In the genomic region with DNA sequence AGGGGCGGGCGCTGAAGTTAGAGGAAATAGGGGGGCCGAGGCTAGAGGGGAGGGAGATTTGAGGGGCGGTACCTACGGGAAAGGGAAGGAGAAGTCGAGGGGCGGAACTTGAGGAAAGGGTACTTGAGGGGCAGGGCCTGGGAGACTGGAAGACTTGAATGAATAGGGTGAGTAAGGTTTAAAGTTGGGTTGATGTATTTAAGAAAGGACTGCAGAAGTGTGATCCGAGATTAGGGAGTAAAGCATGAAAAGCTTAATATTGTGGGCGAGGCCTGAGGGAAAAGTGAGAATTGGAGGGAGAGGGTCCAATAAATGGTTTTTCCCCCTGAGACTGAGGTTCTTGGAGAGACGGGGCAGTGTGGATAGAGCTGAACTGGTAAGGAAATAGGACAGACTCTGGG, we compare ENCODE assay signal across 8 cellular contexts. TPM values are rescaled to one million over a fixed set of nuclear protein-coding genes. Genes with fewer than 3 reads are reported as not detected.
DNase-seq lines count a peak whose midpoint lies in the region; ATAC-seq, FAIRE-seq and TF ChIP-seq lines count a peak whose summit lies in the region.

No MANE protein-coding gene starts in this region.

- H3K36me3 Mint-ChIP-seq in HFFc6 (ENCODE audit: low read depth): peaks cover 8% of the 10 kb centered on the region; the same call in 1 of the 2 replicates

- no peak overlapping the region for H4K5ac ChIP-seq in mesendoderm (ENCODE audit: low read length)

- POLR2A ChIA-PET in A673 (lab: Charles Lee; ENCODE audit: low non-redundant PET): no interaction called here
- POLR2A ChIA-PET in K562 (lab: Yijun Ruan, JAX): no interaction called here

- TF ChIP-seq RAD21 in K562 (CRISPR knock-in tag; conservative IDR thresholded peaks at IDR 0.05 in 1 of 2, IDR thresholded peaks at IDR 0.05 in 1 of 2): no peak

- peak overlapping the region; percentile 97 for H2AFZ ChIP-seq in K562 (ENCODE audit: low read depth, low read length)

- H2AK5ac ChIP-seq in mesendoderm (ENCODE audit: low read length): peak overlapping the region; percentile 22

- peak overlapping the region; percentile 79 for H3K4me3 ChIP-seq in A673 (ENCODE audit: low read depth, low read length, poor library complexity, severe bottlenecking)
- peak overlapping the region; percentile 92 for H3K4me3 ChIP-seq in K562
- peak overlapping the region; percentile 68 for H3K4me3 ChIP-seq in mesendoderm (ENCODE audit: low read length)

- in situ Hi-C loops in K562 (cut with MboI): no loop called here

- no peak for TF ChIP-seq POLR2A in K562 (conservative IDR thresholded peaks at IDR 0.05)

- no peaks in the 10 kb centered on the region for H3K9me3 Mint-ChIP-seq in HFFc6

- no peaks in the 10 kb centered on the region for H3K9me3 ChIP-seq in A673 (ENCODE audit: low read depth, low read length, poor library complexity, severe bottlenecking)
- H3K9me3 ChIP-seq in K562 (replicated peaks; ENCODE audit: control insufficient read depth, insufficient read depth, low read depth, low read length): no peaks in the 10 kb centered on the region

- peaks cover 42% of the 10 kb centered on the region for H3K36me3 ChIP-seq in A673 (ENCODE audit: insufficient read depth, low read length, poor library complexity, severe bottlenecking)
- H3K36me3 ChIP-seq in K562 (ENCODE audit: control insufficient read depth, insufficient read depth, low read length): peaks cover 40% of the 10 kb centered on the region
- H3K36me3 ChIP-seq in mesendoderm (ENCODE audit: control insufficient read depth, insufficient read depth, low read length): peaks cover 4% of the 10 kb centered on the region

- H4K20me1 ChIP-seq in K562 (replicated peaks; ENCODE audit: control insufficient read depth, insufficient read depth, low read length): no peaks in the 10 kb centered on the region

- H3K4me1 ChIP-seq in A673 (ENCODE audit: insufficient read depth, low read length, poor library complexity, severe bottlenecking) (peaks cover 7% of the 10 kb centered on the region), K562 (replicated peaks in 1 of 2; ENCODE audit: control insufficient read depth in 2 of 2, insufficient read depth in 2 of 2, low read length in 2 of 2) (peaks cover 4 to 10% of the 10 kb centered on the region in 2 experiments; a peak in 3 of 5 replicates), mesendoderm (ENCODE audit: control insufficient read depth, low read depth, low read length) (peaks cover 5% of the 10 kb centered on the region)

- peak overlapping the region; percentile 90 for H3K27ac Mint-ChIP-seq in HFFc6

- no peak overlapping the region for H2BK120ac ChIP-seq in mesendoderm (ENCODE audit: low read depth, low read length)

- peak overlapping the region; percentile 47 for H2BK5ac ChIP-seq in mesendoderm (ENCODE audit: low read length)

- BruUV-seq in A673 (replicated peaks; lab: Mats Ljungman, UMichigan) (no TSS peak), K562 (replicated peaks; lab: Mats Ljungman, UMichigan) (no TSS peak)

- ATAC-seq in K562 (no peak), HG02623 (IDR thresholded peaks at IDR 0.05; ENCODE audit: unreplicated experiment) (no peak)

- FAIRE-seq in K562 (lab: Jason Lieb, UNC): no peak

- H3K23ac ChIP-seq in mesendoderm (ENCODE audit: low read length): no peak overlapping the region

- H3K4me2 ChIP-seq in K562 (ENCODE audit: insufficient read depth, low read length): peak overlapping the region; percentile 93
- peak overlapping the region; percentile 80 for H3K4me2 ChIP-seq in mesendoderm (ENCODE audit: low read length)

- DNase-seq in A673 (ENCODE audit: low spot score) (no peak), HFFc6 (no peak), K562 (ENCODE audit: extremely low read depth in 1 of 4, low spot score in 3 of 4) (peak in 1 of 4 experiments; percentile 53), mesendoderm (no peak), NCI-H2196 treated with DMSO at 0.1 percent for 48 hours (lab: John Stamatoyannopoulos, UW; ENCODE audit: unreplicated experiment) (no peak), NCI-H2029 (lab: John Stamatoyannopoulos, UW) (no peak)
- DNase-seq in activated CD4-positive, alpha-beta T cell treated with anti-CD3 and anti-CD28 coated beads, Interleukin-2, amount 50 U/mL, for 48 hours: no peak

- TF ChIP-seq EP300 in K562 (IDR thresholded peaks at IDR 0.05; ENCODE audit: low read length): no peak

- peak overlapping the region; percentile 93 for H3K4me3 Mint-ChIP-seq in HFFc6

- H3K4ac ChIP-seq in mesendoderm (ENCODE audit: low read depth, low read length): no peak overlapping the region

- WGBS in K562 (ENCODE audit: insufficient coverage, low coverage, missing lambda C conversion rate): 2% methylated on average over 5 of the region's 10 CpGs
- WGBS in mesendoderm (ENCODE audit: extremely low coverage, insufficient coverage, low lambda C conversion rate): 100% methylated on average over 1 of the region's 10 CpGs

- no peak overlapping the region for H3K18ac ChIP-seq in mesendoderm (ENCODE audit: low read length)

- peak overlapping the region; percentile 89 for H3K56ac ChIP-seq in mesendoderm (ENCODE audit: low read length)

- no peaks in the 10 kb centered on the region for H3K27me3 ChIP-seq in A673 (replicated peaks; ENCODE audit: insufficient read depth, low read depth, low read length, poor library complexity)
- H3K27me3 ChIP-seq in K562 (ENCODE audit: control insufficient read depth in 2 of 2, insufficient read depth in 2 of 2, low read length in 2 of 2): no peaks in the 10 kb centered on the region
- H3K27me3 ChIP-seq in mesendoderm (ENCODE audit: insufficient read depth, low read length, poor library complexity): no peaks in the 10 kb centered on the region

- H3K27ac ChIP-seq in A673 (ENCODE audit: low read depth, low read length, poor library complexity, severe bottlenecking) (peak overlapping the region; percentile 94), K562 (ENCODE audit: extremely low read depth, low read depth, low read length) (peak overlapping the region; percentile 74), mesendoderm (ENCODE audit: low read depth, low read length) (no peak overlapping the region)

- no peak overlapping the region for H4K8ac ChIP-seq in mesendoderm (ENCODE audit: low read depth, low read length)

- peaks cover 42% of the 10 kb centered on the region for H3K4me1 Mint-ChIP-seq in HFFc6 (ENCODE audit: low read depth)

- H3K79me2 ChIP-seq in K562 (ENCODE audit: control insufficient read depth, insufficient read depth, low read length) (peaks cover 57% of the 10 kb centered on the region), mesendoderm (ENCODE audit: control insufficient read depth, insufficient read depth, low read length) (peaks cover 22% of the 10 kb centered on the region)

- TF ChIP-seq CTCF in A673 (conservative IDR thresholded peaks at IDR 0.05; ENCODE audit: low read depth, low read length) (no peak), HFFc6 (IDR thresholded peaks at IDR 0.05) (no peak), K562 (IDR thresholded peaks at IDR 0.05 in 2 of 3, conservative IDR thresholded peaks at IDR 0.05 in 1 of 3; ENCODE audit: insufficient read depth in 2 of 3, low read depth in 1 of 3, low read length in 3 of 3) (no peak)

- CTCF ChIA-PET in A673 (lab: Charles Lee) (no interaction called here), K562 (lab: Yijun Ruan, JAX; ENCODE audit: low intra/inter-chr PET ratio) (interaction anchor here (0.5 kb wide), 1 partner anchor 654 kb away, joined by 4 read pairs; no protein-coding TSS in a partner anchor)

- H3K9ac ChIP-seq in K562 (ENCODE audit: insufficient read depth in 1 of 2, low read depth in 2 of 2, low read length in 2 of 2): peak overlapping the region; percentile 76 to 93; a peak in 3 of 4 replicates
- H3K9ac ChIP-seq in mesendoderm (ENCODE audit: low read length): peak overlapping the region; percentile 88

- intact Hi-C loops in A673 (cut with micrococcal nuclease; ENCODE audit: unreplicated experiment) (loop anchor here (1.0 kb wide), 1 partner anchor 31 kb away; no protein-coding TSS in a partner anchor), K562 (cut with micrococcal nuclease) (no loop called here)

- peaks cover 3% of the 10 kb centered on the region; the same call in 1 of the 2 replicates for H3K27me3 Mint-ChIP-seq in HFFc6 (ENCODE audit: insufficient read depth)

- H3K79me1 ChIP-seq in mesendoderm (ENCODE audit: low read length): peaks cover 14% of the 10 kb centered on the region

- no peak overlapping the region for H2BK15ac ChIP-seq in mesendoderm (replicated peaks; ENCODE audit: low read depth)

- H3K9me1 ChIP-seq in K562 (ENCODE audit: control insufficient read depth, insufficient read depth, low read length): no peaks in the 10 kb centered on the region

RNA-seq across cellular contexts. Expression of a gene that starts 0.7 kb away (rescaled TPM):
- total RNA-seq in A673 (2021) (19.6 and 22.5 TPM in 2 replicates), K562 (2014; rRNA removed) (8.3 and 15.0 TPM in 2 replicates), K562 (2014; rRNA removed; fragmentation: Illumina TruSeq; extraction: Trizol) (10.2 and 11.1 TPM in 2 replicates), K562 (2015; rRNA removed; fragmentation: Illumina TruSeq; extraction: Trizol) (8.7 and 9.0 TPM in 2 replicates), K562 (2021) (7.7 and 8.4 TPM in 2 replicates)
- total RNA-seq in HFFc6 (2021; fragmentation: NEBNext Ultra II Directional; extraction: Animal tissue kit (Norgen Biotek cat#: 25700)): 10 to 100 TPM; 15.2 to 18.3 (median 16.5) TPM
- 4.3 and 6.8 TPM in 2 replicates for total RNA-seq in K562 (2011; cell fraction: chromatin; rRNA removed; ENCODE audit: low replicate concordance)
- 5.9 and 8.2 TPM in 2 replicates for total RNA-seq in K562 (2011; cell fraction: nucleolus; rRNA removed)
- 3.6 and 6.5 TPM in 2 replicates for total RNA-seq in K562 (2011; cell fraction: nucleoplasm; rRNA removed)
- polyA plus RNA-seq in K562 (2011; rRNA removed) (8.6 and 12.1 TPM in 2 replicates), K562 (2014; fragmentation: Illumina TruSeq; extraction: Trizol) (8.6 and 11.8 TPM in 2 replicates), K562 (2014; fragmentation: Nextera tagmentation; extraction: Ambion mirVana) (1 to 10 TPM; 2.6 to 4.4 TPM), K562 (2014; rRNA removed) (13.1 and 17.1 TPM in 2 replicates)
- 9.9 and 11.9 TPM in 2 replicates for polyA plus RNA-seq in K562 (2011; cell fraction: cytosol; rRNA removed)
- polyA plus RNA-seq in K562 (2011; cell fraction: nucleus; rRNA removed): 2.1 and 3.1 TPM in 2 replicates
- polyA plus RNA-seq in K562 (2012): 12.0 and 13.1 TPM in 2 replicates
- polyA minus RNA-seq in K562 (2011; rRNA and poly(A)+ RNA removed): 2.6 TPM in 2 replicates
- 1.6 and 5.8 TPM in 2 replicates for polyA minus RNA-seq in K562 (2011; cell fraction: cytosol; rRNA and poly(A)+ RNA removed)
- 3.9 and 4.4 TPM in 2 replicates for polyA minus RNA-seq in K562 (2011; cell fraction: nucleus; rRNA and poly(A)+ RNA removed)
- 17.2 TPM for polyA plus RNA-seq in mesendoderm (2013, experiment 1 of 2)
- 17.8 TPM for polyA plus RNA-seq in mesendoderm (2013, experiment 2 of 2)

RNA-seq across cellular contexts. Expression of a gene that starts 0.9 kb away (rescaled TPM):
- total RNA-seq in A673 (2021) (53.7 and 65.8 TPM in 2 replicates), K562 (2014; rRNA removed) (28.7 and 28.8 TPM in 2 replicates), K562 (2014; rRNA removed; fragmentation: Illumina TruSeq; extraction: Trizol) (55.2 and 58.0 TPM in 2 replicates), K562 (2015; rRNA removed; fragmentation: Illumina TruSeq; extraction: Trizol) (46.5 and 47.8 TPM in 2 replicates), K562 (2021) (44.2 and 55.9 TPM in 2 replicates)
- total RNA-seq in HFFc6 (2021; fragmentation: NEBNext Ultra II Directional; extraction: Animal tissue kit (Norgen Biotek cat#: 25700)): 10 to 100 TPM; 10.2 to 17.7 (median 14.9) TPM
- total RNA-seq in K562 (2011; cell fraction: chromatin; rRNA removed; ENCODE audit: low replicate concordance): 40.3 and 69.8 TPM in 2 replicates
- total RNA-seq in K562 (2011; cell fraction: nucleolus; rRNA removed): 22.1 and 27.2 TPM in 2 replicates
- 29.2 and 30.4 TPM in 2 replicates for total RNA-seq in K562 (2011; cell fraction: nucleoplasm; rRNA removed)
- polyA plus RNA-seq in K562 (2011; rRNA removed) (56.5 and 68.7 TPM in 2 replicates), K562 (2014; fragmentation: Illumina TruSeq; extraction: Trizol) (56.5 and 66.9 TPM in 2 replicates), K562 (2014; fragmentation: Nextera tagmentation; extraction: Ambion mirVana) (100 to 1,000 TPM in 1 of 2 experiments, 10 to 100 TPM in 1; 70.9 to 102 TPM), K562 (2014; rRNA removed) (49.0 and 57.2 TPM in 2 replicates)
- 73.8 and 80.3 TPM in 2 replicates for polyA plus RNA-seq in K562 (2011; cell fraction: cytosol; rRNA removed)
- 30.5 and 31.0 TPM in 2 replicates for polyA plus RNA-seq in K562 (2011; cell fraction: nucleus; rRNA removed)
- 37.5 and 40.3 TPM in 2 replicates for polyA plus RNA-seq in K562 (2012)
- polyA minus RNA-seq in K562 (2011; rRNA and poly(A)+ RNA removed): 31.1 and 38.8 TPM in 2 replicates
- polyA minus RNA-seq in K562 (2011; cell fraction: cytosol; rRNA and poly(A)+ RNA removed): 36.7 and 46.4 TPM in 2 replicates
- polyA minus RNA-seq in K562 (2011; cell fraction: nucleus; rRNA and poly(A)+ RNA removed): 16.7 and 26.4 TPM in 2 replicates
- polyA plus RNA-seq in mesendoderm (2013, experiment 1 of 2): 55.2 TPM
- polyA plus RNA-seq in mesendoderm (2013, experiment 2 of 2): 55.9 TPM

RNA-seq across cellular contexts. Expression of a gene that starts 29.9 kb away (rescaled TPM):
- total RNA-seq in A673 (2021) (30.8 and 33.5 TPM in 2 replicates), K562 (2014; rRNA removed) (13.1 and 14.9 TPM in 2 replicates), K562 (2014; rRNA removed; fragmentation: Illumina TruSeq; extraction: Trizol) (23.2 and 23.9 TPM in 2 replicates), K562 (2015; rRNA removed; fragmentation: Illumina TruSeq; extraction: Trizol) (22.2 and 23.3 TPM in 2 replicates), K562 (2021) (18.7 and 19.7 TPM in 2 replicates)
- 10 to 100 TPM; 13.2 to 17.4 (median 14.8) TPM for total RNA-seq in HFFc6 (2021; fragmentation: NEBNext Ultra II Directional; extraction: Animal tissue kit (Norgen Biotek cat#: 25700))
- 3.9 and 14.9 TPM in 2 replicates for total RNA-seq in K562 (2011; cell fraction: chromatin; rRNA removed; ENCODE audit: low replicate concordance)
- 4.5 and 4.7 TPM in 2 replicates for total RNA-seq in K562 (2011; cell fraction: nucleolus; rRNA removed)
- 8.1 and 10.8 TPM in 2 replicates for total RNA-seq in K562 (2011; cell fraction: nucleoplasm; rRNA removed)
- polyA plus RNA-seq in K562 (2011; rRNA removed) (10.1 and 15.8 TPM in 2 replicates), K562 (2014; fragmentation: Illumina TruSeq; extraction: Trizol) (17.1 and 20.6 TPM in 2 replicates), K562 (2014; fragmentation: Nextera tagmentation; extraction: Ambion mirVana) (1 to 10 TPM; 5.7 to 8.0 TPM), K562 (2014; rRNA removed) (13.1 and 13.4 TPM in 2 replicates)
- 3.9 and 6.3 TPM in 2 replicates for polyA plus RNA-seq in K562 (2011; cell fraction: cytosol; rRNA removed)
- 1.9 and 3.0 TPM in 2 replicates for polyA plus RNA-seq in K562 (2011; cell fraction: nucleus; rRNA removed)
- 9.1 and 14.1 TPM in 2 replicates for polyA plus RNA-seq in K562 (2012)
- 28.5 and 31.4 TPM in 2 replicates for polyA minus RNA-seq in K562 (2011; rRNA and poly(A)+ RNA removed)
- 14.0 and 14.9 TPM in 2 replicates for polyA minus RNA-seq in K562 (2011; cell fraction: cytosol; rRNA and poly(A)+ RNA removed)
- 1.9 and 4.1 TPM in 2 replicates for polyA minus RNA-seq in K562 (2011; cell fraction: nucleus; rRNA and poly(A)+ RNA removed)
- 26.3 TPM for polyA plus RNA-seq in mesendoderm (2013, experiment 1 of 2)
- polyA plus RNA-seq in mesendoderm (2013, experiment 2 of 2): 25.9 TPM

RNA-seq across cellular contexts. Expression of a gene that starts 57.8 kb away (rescaled TPM):
- total RNA-seq in A673 (2021): 65.4 and 66.3 TPM in 2 replicates
- total RNA-seq in HFFc6 (2021; fragmentation: NEBNext Ultra II Directional; extraction: Animal tissue kit (Norgen Biotek cat#: 25700)): 100 to 1,000 TPM; 106 to 115 (median 111) TPM
- total RNA-seq in K562 (2011; cell fraction: chromatin; rRNA removed; ENCODE audit: low replicate concordance): 104 and 124 TPM in 2 replicates
- total RNA-seq in K562 (2011; cell fraction: nucleolus; rRNA removed): 145 and 151 TPM in 2 replicates
- 161 and 190 TPM in 2 replicates for total RNA-seq in K562 (2011; cell fraction: nucleoplasm; rRNA removed)
- 218 and 269 TPM in 2 replicates for total RNA-seq in K562 (2014; rRNA removed)
- total RNA-seq in K562 (2014; rRNA removed; fragmentation: Illumina TruSeq; extraction: Trizol): 94.6 and 107 TPM in 2 replicates
- 65.8 and 73.7 TPM in 2 replicates for total RNA-seq in K562 (2015; rRNA removed; fragmentation: Illumina TruSeq; extraction: Trizol)
- 94.6 and 101 TPM in 2 replicates for total RNA-seq in K562 (2021)
- 117 and 124 TPM in 2 replicates for polyA plus RNA-seq in K562 (2011; rRNA removed)
- polyA plus RNA-seq in K562 (2011; cell fraction: cytosol; rRNA removed): 84.6 and 121 TPM in 2 replicates
- 58.8 and 84.0 TPM in 2 replicates for polyA plus RNA-seq in K562 (2011; cell fraction: nucleus; rRNA removed)
- polyA plus RNA-seq in K562 (2012): 63.8 and 159 TPM in 2 replicates
- polyA plus RNA-seq in K562 (2014; fragmentation: Illumina TruSeq; extraction: Trizol): 95.5 and 115 TPM in 2 replicates
- 10 to 100 TPM; 25.0 to 28.6 TPM for polyA plus RNA-seq in K562 (2014; fragmentation: Nextera tagmentation; extraction: Ambion mirVana)
- 81.9 and 96.3 TPM in 2 replicates for polyA plus RNA-seq in K562 (2014; rRNA removed)
- polyA minus RNA-seq in K562 (2011; rRNA and poly(A)+ RNA removed): 144 and 170 TPM in 2 replicates
- 70.3 and 78.3 TPM in 2 replicates for polyA minus RNA-seq in K562 (2011; cell fraction: cytosol; rRNA and poly(A)+ RNA removed)
- 35.4 and 52.6 TPM in 2 replicates for polyA minus RNA-seq in K562 (2011; cell fraction: nucleus; rRNA and poly(A)+ RNA removed)
- 129 TPM for polyA plus RNA-seq in mesendoderm (2013, experiment 1 of 2)
- 129 TPM for polyA plus RNA-seq in mesendoderm (2013, experiment 2 of 2)
